In the genomic region with DNA sequence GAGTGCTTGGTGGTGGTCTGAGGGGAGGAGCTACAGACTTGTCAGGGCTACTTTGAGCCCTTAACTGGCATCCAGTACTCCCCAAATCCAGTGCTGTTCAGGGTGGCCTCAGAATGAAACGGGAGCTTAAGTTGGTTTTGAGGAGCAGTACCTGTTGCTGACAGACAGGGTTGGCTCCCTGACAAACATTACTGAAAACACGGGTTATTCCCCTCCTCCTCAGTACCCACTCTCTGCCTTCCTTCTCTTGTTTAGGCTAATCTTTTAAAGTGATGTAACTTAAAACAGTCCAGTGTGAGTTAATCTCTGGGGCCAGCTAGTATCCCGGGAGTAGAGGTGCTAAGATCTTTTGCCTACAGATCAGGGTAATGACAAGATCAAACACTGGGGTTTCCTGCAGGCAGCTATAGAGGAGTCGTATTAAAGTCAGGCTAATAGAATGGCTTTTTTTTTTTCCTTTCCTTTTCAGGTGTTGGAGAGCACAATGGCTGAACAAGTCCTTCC, we compare ENCODE assay signal across 9 cellular contexts. TPM values are rescaled to one million over a fixed set of nuclear protein-coding genes. Genes with fewer than 3 reads are reported as not detected.
DNase-seq lines count a peak whose midpoint lies in the region; ATAC-seq, FAIRE-seq and TF ChIP-seq lines count a peak whose summit lies in the region.
"Had no signal": no experiment of that assay in that cellular context is flagged by ENCODE, and none has a peak within 500 bp of the region (broad histone marks: within the 10 kb centered on the region; RNA-seq: fewer than 3 reads in every experiment).

No MANE protein-coding gene starts in this region.

- peaks cover 5 to 28% of the 10 kb centered on the region in 2 donors for H3K36me3 ChIP-seq in gastroesophageal sphincter
- peaks cover 9 to 24% (median 11%) of the 10 kb centered on the region in 4 donors for H3K36me3 ChIP-seq in upper lobe of left lung

- H3K27me3 ChIP-seq in gastroesophageal sphincter (no peaks in the 10 kb centered on the region), upper lobe of left lung (no peaks in the 10 kb centered on the region), dorsolateral prefrontal cortex (peaks cover 0 to 9% (median 0%) of the 10 kb centered on the region in 45 donors)

- peak overlapping the region in 3 of 4 donors; percentile 66 to 95 (median 66) for H3K27ac ChIP-seq in gastroesophageal sphincter
- peak overlapping the region; percentile 37 to 99 (median 80) for H3K27ac ChIP-seq in upper lobe of left lung
- H3K27ac ChIP-seq in dorsolateral prefrontal cortex, result no peak overlapping the region
- H3K27ac ChIP-seq: SK-N-MC had no signal

- TF ChIP-seq EP300 in gastroesophageal sphincter (IDR thresholded peaks at IDR 0.05), result no peak
- TF ChIP-seq EP300 in upper lobe of left lung (IDR thresholded peaks at IDR 0.05), result no peak

- H3K4me3 ChIP-seq in gastroesophageal sphincter (peak overlapping the region; percentile 20 to 91), upper lobe of left lung (peak overlapping the region in 3 of 4 donors; percentile 72 to 80 (median 78)), dorsolateral prefrontal cortex (peak overlapping the region in 14 of 59 donors; percentile 2 to 86 (median 16))
- H3K4me3 ChIP-seq: SK-N-MC had no signal

- TF ChIP-seq CTCF in gastroesophageal sphincter (IDR thresholded peaks at IDR 0.05), result peak in 3 of 4 experiments; percentile 10 to 37 (median 16)
- peak in 3 of 6 experiments; percentile 12 to 44 (median 44) for TF ChIP-seq CTCF in upper lobe of left lung (IDR thresholded peaks at IDR 0.05)
- no peak for TF ChIP-seq CTCF in dorsolateral prefrontal cortex (IDR thresholded peaks at IDR 0.05 in 54 of 56, conservative IDR thresholded peaks at IDR 0.05 in 2 of 56; ENCODE audit: low read depth in 1 of 56, partially characterized antibody in 56 of 56)

- intact Hi-C loops in dorsolateral prefrontal cortex (cut with DNase I), result no loop called here

- DNase-seq in GM12891 (ENCODE audit: insufficient read length, low spot score), result no peak
- peak; percentile 44 for DNase-seq in activated CD4-positive, alpha-beta memory T cell treated with anti-CD3 and anti-CD28 coated beads, Interleukin-2, amount 10 ng/mL, durations not matched to agents 7 days and 5 days
- no peak for DNase-seq in upper lobe of left lung
- DNase-seq in NCI-H2196 treated with DMSO at 0.1 percent for 48 hours (lab: John Stamatoyannopoulos, UW; ENCODE audit: unreplicated experiment), result no peak
- DNase-seq in dorsolateral prefrontal cortex, result no peak

- ATAC-seq in HG02678 (IDR thresholded peaks at IDR 0.05; ENCODE audit: unreplicated experiment), result peak; percentile 25
- ATAC-seq in gastroesophageal sphincter, result no peak
- no peak for ATAC-seq in upper lobe of left lung (ENCODE audit: low FRiP score in 2 of 2)
- no peak for ATAC-seq in HG03571 (IDR thresholded peaks at IDR 0.05; ENCODE audit: unreplicated experiment)

- peak; percentile 78 for TF ChIP-seq POLR2A in GM12891 (IDR thresholded peaks at IDR 0.05; ENCODE audit: low read depth, low read length)
- TF ChIP-seq POLR2A in gastroesophageal sphincter (IDR thresholded peaks at IDR 0.05), result no peak
- peak in 1 of 4 donors; percentile 44 for TF ChIP-seq POLR2A in upper lobe of left lung (IDR thresholded peaks at IDR 0.05)

- H3K27me3 Mint-ChIP-seq in activated CD4-positive, alpha-beta memory T cell treated with anti-CD3 and anti-CD28 coated beads, Interleukin-2, amount 10 ng/mL, durations not matched to agents 7 days and 5 days, result no peaks in the 10 kb centered on the region

- H3K9me3 ChIP-seq in gastroesophageal sphincter, result no peaks in the 10 kb centered on the region
- no peaks in the 10 kb centered on the region for H3K9me3 ChIP-seq in upper lobe of left lung

- H3K27ac Mint-ChIP-seq in activated CD4-positive, alpha-beta memory T cell treated with anti-CD3 and anti-CD28 coated beads, Interleukin-2, amount 10 ng/mL, durations not matched to agents 7 days and 5 days, result peak overlapping the region; percentile 86

- 11 to 23% methylated on average over 4 of the region's 4 CpGs for WGBS in gastroesophageal sphincter (ENCODE audit: low coverage in 1 of 2), 2 donors
- 14 to 15% methylated on average over 4 of the region's 4 CpGs for WGBS in upper lobe of left lung, 2 donors

- H3K9me3 Mint-ChIP-seq in activated CD4-positive, alpha-beta memory T cell treated with anti-CD3 and anti-CD28 coated beads, Interleukin-2, amount 10 ng/mL, durations not matched to agents 7 days and 5 days, result no peaks in the 10 kb centered on the region

- no peak for FAIRE-seq in GM12891 (lab: Jason Lieb, UNC)

- CTCF ChIA-PET in activated CD4-positive, alpha-beta memory T cell treated with anti-CD3 and anti-CD28 coated beads, Interleukin-2, amount 10 ng/mL, durations not matched to agents 7 days and 5 days (lab: Charles Lee), result interaction anchor here (1.1 to 9.7 kb wide), 21 partner anchors 8 to 238 kb away, joined by 3 to 182 read pairs (median 8); no protein-coding TSS in a partner anchor

- peaks cover 74% of the 10 kb centered on the region for H3K36me3 Mint-ChIP-seq in activated CD4-positive, alpha-beta memory T cell treated with anti-CD3 and anti-CD28 coated beads, Interleukin-2, amount 10 ng/mL, durations not matched to agents 7 days and 5 days (ENCODE audit: low read depth)

- POLR2A ChIA-PET in activated CD4-positive, alpha-beta memory T cell treated with anti-CD3 and anti-CD28 coated beads, Interleukin-2, amount 10 ng/mL, durations not matched to agents 7 days and 5 days (lab: Charles Lee), result interaction anchor here (1.0 to 7.9 kb wide), 18 partner anchors 12 to 172 kb away, joined by 3 to 42 read pairs (median 8); no protein-coding TSS in a partner anchor

- peaks cover 78% of the 10 kb centered on the region for H3K4me1 Mint-ChIP-seq in activated CD4-positive, alpha-beta memory T cell treated with anti-CD3 and anti-CD28 coated beads, Interleukin-2, amount 10 ng/mL, durations not matched to agents 7 days and 5 days

- peak overlapping the region; percentile 87 for H3K4me3 Mint-ChIP-seq in activated CD4-positive, alpha-beta memory T cell treated with anti-CD3 and anti-CD28 coated beads, Interleukin-2, amount 10 ng/mL, durations not matched to agents 7 days and 5 days

- H3K4me1 ChIP-seq in gastroesophageal sphincter (peaks cover 9 to 83% (median 26%) of the 10 kb centered on the region in 3 donors), upper lobe of left lung (peaks cover 42 to 70% (median 63%) of the 10 kb centered on the region in 4 donors)

TF ChIP-seq in GM12891, 5 proteins besides CTCF, POLR2A, EP300 and RAD21:
- peak; percentile 70 for TF ChIP-seq POLR2AphosphoS5 (IDR thresholded peaks at IDR 0.05; ENCODE audit: low read depth, low read length)
- TF ChIP-seq SPI1 (IDR thresholded peaks at IDR 0.05; ENCODE audit: low read depth, low read length), result no peak
- TF ChIP-seq PAX5 (IDR thresholded peaks at IDR 0.05; ENCODE audit: insufficient read depth, low read length, severe bottlenecking), result no peak
- TF ChIP-seq TAF1 (IDR thresholded peaks at IDR 0.05; ENCODE audit: low read depth, low read length), result peak; percentile 49; the same call in 1 of the 2 replicates
- no peak for TF ChIP-seq POU2F2 (IDR thresholded peaks at IDR 0.05; ENCODE audit: low read depth, low read length)

RNA-seq across cellular contexts. Expression of a gene that starts 3.7 kb away (rescaled TPM):
- polyA plus RNA-seq in GM12891 (2012; ENCODE audit: low read depth, missing spikeins), result 120 TPM
- 100 to 1,000 TPM; 143 to 144 TPM for total RNA-seq in activated CD4-positive, alpha-beta memory T cell treated with anti-CD3 and anti-CD28 coated beads, Interleukin-2, amount 10 ng/mL, durations not matched to agents 7 days and 5 days
- total RNA-seq in gastroesophageal sphincter, result 10 to 100 TPM; 11.2 to 40.7 (median 18.3) TPM
- total RNA-seq in upper lobe of left lung, result 10 to 100 TPM; 35.3 to 76.4 (median 52.2) TPM
- 10 to 100 TPM in 13 of 120 experiments, 1 to 10 TPM in 107; 1.6 to 33.7 (median 5.7) TPM for total RNA-seq in dorsolateral prefrontal cortex

Comparison
In these comparisons a context has a peak if more than half of its experiments do, and no peak if none do; other contexts are left out.
1. H3K27ac ChIP-seq: peak in gastroesophageal sphincter (3 of 4) and upper lobe of left lung (4 of 4); none in dorsolateral prefrontal cortex (0 of 59).
2. CTCF ChIP-seq: peak in gastroesophageal sphincter (3 of 4); none in dorsolateral prefrontal cortex (0 of 56).